In genomic region chr11:63738720-63739360, GRCh38 we compare ENCODE assay signal across 8 cellular contexts. TPM values are rescaled to one million over a fixed set of nuclear protein-coding genes. Genes with fewer than 3 reads are reported as not detected.
DNase-seq lines count a peak whose midpoint lies in the region; ATAC-seq and TF ChIP-seq lines count a peak whose summit lies in the region.

No MANE protein-coding gene starts in this region.

- no peaks in the 10 kb centered on the region for H3K27me3 ChIP-seq in spleen (replicated peaks in 1 of 7)

- intact Hi-C loops in spleen (cut with DNase I; ENCODE audit: low total_unique reads) = loop anchor here (5.0 to 10.0 kb wide), 2 partner anchors 262 to 704 kb away; no protein-coding TSS in a partner anchor

- peaks cover 0 to 17% (median 7%) of the 10 kb centered on the region in 6 donors for H3K4me1 ChIP-seq in spleen

- no peak overlapping the region for H3K27ac Mint-ChIP-seq in T-helper 17 cell

- ATAC-seq in T-helper 17 cell (peak; percentile 46), GM18861 (IDR thresholded peaks at IDR 0.05; ENCODE audit: unreplicated experiment) (no peak), HG03457 (IDR thresholded peaks at IDR 0.05; ENCODE audit: unreplicated experiment) (no peak)

- TF ChIP-seq CTCF in spleen (IDR thresholded peaks at IDR 0.05 in 8 of 11, conservative IDR thresholded peaks at IDR 0.05 in 3 of 11) = peak; percentile 63 to 97 (median 87)

- TF ChIP-seq POLR2A in spleen (IDR thresholded peaks at IDR 0.05) = no peak

- 21 to 26% (median 25%) methylated on average over 8 of the region's 8 CpGs for WGBS in spleen, 5 donors

- peak overlapping the region in 2 of 8 donors; percentile 15 to 21 for H3K27ac ChIP-seq in spleen

- H3K4me1 Mint-ChIP-seq in T-helper 17 cell = peaks cover 7% of the 10 kb centered on the region

- no peak overlapping the region for H3K4me3 ChIP-seq in spleen

- H3K9me3 ChIP-seq in T-helper 17 cell (ENCODE audit: control insufficient read depth, low read length, poor library complexity, severe bottlenecking) (no peaks in the 10 kb centered on the region), spleen (no peaks in the 10 kb centered on the region)

- H3K36me3 Mint-ChIP-seq in T-helper 17 cell (ENCODE audit: low read depth) = no peaks in the 10 kb centered on the region

- H3K27me3 Mint-ChIP-seq in T-helper 17 cell = no peaks in the 10 kb centered on the region

- no peak overlapping the region for H3K4me3 Mint-ChIP-seq in T-helper 17 cell

- no peaks in the 10 kb centered on the region for H3K36me3 ChIP-seq in spleen

- peak; percentile 28 for DNase-seq in GM04503 (ENCODE audit: low read depth)
- DNase-seq in NCI-H128 (lab: John Stamatoyannopoulos, UW; ENCODE audit: unreplicated experiment) = peak; percentile 16
- DNase-seq in T-helper 17 cell = peak; percentile 28 to 54 (median 40)
- peak in 44 of 58 donors; percentile 1 to 73 (median 32) for DNase-seq in anterior cingulate cortex (lab: John Stamatoyannopoulos, UW)
- peak; percentile 59 to 80 for DNase-seq in hippocampal formation (lab: John Stamatoyannopoulos, UW)
- no peak for DNase-seq in spleen

RNA-seq across cellular contexts. Expression of gene ZFTA, which starts 29.7 kb away (rescaled TPM):
- 1 to 10 TPM; 1.1 to 1.9 TPM for total RNA-seq in T-helper 17 cell
- 10 to 100 TPM in 4 of 7 donors, 1 to 10 TPM in 3; 7.7 to 16.9 (median 10.3) TPM for total RNA-seq in spleen
- polyA plus RNA-seq in spleen = 1 to 10 TPM; 3.8 to 6.3 (median 4.5) TPM

RNA-seq across cellular contexts. Expression of gene RTN3, which starts 57.5 kb away (rescaled TPM):
- 10 to 100 TPM; 29.1 to 36.9 TPM for total RNA-seq in T-helper 17 cell
- total RNA-seq in spleen = 100 to 1,000 TPM in 4 of 7 donors, 10 to 100 TPM in 3; 66.7 to 166 (median 101) TPM
- 10 to 100 TPM; 17.6 to 24.9 (median 24.8) TPM for polyA plus RNA-seq in spleen
